Comparison of ENCODE assay signal across 1 cellular context in genomic region chr12:51635371-51635770, GRCh38.
TF ChIP-seq lines count a peak whose summit lies in the region.

No MANE protein-coding gene starts in this region.

TF ChIP-seq in SK-N-SH, 30 proteins besides CTCF, POLR2A, EP300 and RAD21 (continued from another document):
- TF ChIP-seq RCOR1 (IDR thresholded peaks at IDR 0.05; ENCODE audit: low read length) (no peak), FOXJ3 (CRISPR knock-in tag; IDR thresholded peaks at IDR 0.05) (no peak), SIN3A (IDR thresholded peaks at IDR 0.05; ENCODE audit: borderline replicate concordance, low read depth, low read length) (no peak), MEF2A (IDR thresholded peaks at IDR 0.05; ENCODE audit: borderline replicate concordance, low read depth) (no peak), JUND (IDR thresholded peaks at IDR 0.05) (no peak)
